In the genomic region with DNA sequence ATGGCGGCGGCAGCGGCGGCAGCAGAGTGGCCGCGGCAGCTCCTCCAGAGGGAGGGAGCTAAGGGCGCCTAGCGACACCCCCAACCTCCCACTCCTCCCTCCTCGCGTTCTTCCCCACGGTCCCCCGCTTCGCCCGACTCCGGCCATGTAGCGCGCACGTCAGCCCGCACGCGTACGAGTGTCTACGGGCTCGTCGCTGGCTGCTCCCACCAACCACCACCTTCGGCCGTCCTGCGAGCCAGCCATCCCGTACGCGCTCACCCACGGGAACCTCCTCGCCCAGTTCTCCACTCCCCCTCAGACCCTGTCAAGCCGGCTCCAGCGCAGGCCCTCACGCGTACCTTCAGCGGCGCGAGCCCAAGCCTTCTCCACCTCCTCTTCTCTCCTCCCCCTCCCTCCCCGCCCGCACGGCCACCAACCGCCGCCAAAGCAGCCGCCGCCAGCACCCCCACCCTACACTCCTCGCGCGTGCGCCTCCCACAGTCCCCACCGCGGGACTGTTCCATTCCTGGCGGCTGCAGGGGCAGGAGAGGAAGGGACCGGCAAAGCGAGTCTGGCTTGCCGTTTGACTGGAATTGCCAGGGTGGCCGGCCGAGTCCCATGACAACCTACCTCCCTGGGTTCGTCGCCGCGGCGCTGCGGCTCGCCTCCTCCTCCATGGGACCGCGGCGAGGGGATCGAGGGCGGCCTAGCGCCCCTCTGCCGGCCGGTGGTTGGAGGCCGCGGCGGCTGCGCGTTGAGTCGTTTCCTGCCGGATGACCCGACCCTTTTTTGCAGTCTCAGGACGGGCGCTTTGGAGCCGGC, we compare ENCODE assay signal across 1 cellular context.
TF ChIP-seq lines count a peak whose summit lies in the region.

A gene (plus strand): TSS at position 774 of the 804 bp plus-strand sequence. CDS start 20,689 bp downstream, outside the sequence.
A gene with protein sequence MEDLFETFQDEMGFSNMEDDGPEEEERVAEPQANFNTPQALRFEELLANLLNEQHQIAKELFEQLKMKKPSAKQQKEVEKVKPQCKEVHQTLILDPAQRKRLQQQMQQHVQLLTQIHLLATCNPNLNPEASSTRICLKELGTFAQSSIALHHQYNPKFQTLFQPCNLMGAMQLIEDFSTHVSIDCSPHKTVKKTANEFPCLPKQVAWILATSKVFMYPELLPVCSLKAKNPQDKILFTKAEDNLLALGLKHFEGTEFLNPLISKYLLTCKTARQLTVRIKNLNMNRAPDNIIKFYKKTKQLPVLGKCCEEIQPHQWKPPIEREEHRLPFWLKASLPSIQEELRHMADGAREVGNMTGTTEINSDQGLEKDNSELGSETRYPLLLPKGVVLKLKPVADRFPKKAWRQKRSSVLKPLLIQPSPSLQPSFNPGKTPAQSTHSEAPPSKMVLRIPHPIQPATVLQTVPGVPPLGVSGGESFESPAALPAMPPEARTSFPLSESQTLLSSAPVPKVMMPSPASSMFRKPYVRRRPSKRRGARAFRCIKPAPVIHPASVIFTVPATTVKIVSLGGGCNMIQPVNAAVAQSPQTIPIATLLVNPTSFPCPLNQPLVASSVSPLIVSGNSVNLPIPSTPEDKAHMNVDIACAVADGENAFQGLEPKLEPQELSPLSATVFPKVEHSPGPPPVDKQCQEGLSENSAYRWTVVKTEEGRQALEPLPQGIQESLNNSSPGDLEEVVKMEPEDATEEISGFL (minus strand): TSS at position 457 of the 804 bp plus-strand sequence. CDS start 8,338 bp downstream, outside the sequence.

TF ChIP-seq in HepG2, 621 proteins besides CTCF, POLR2A, EP300 and RAD21 (continued from another document and continues in another):
- TF ChIP-seq, protein P1, sequence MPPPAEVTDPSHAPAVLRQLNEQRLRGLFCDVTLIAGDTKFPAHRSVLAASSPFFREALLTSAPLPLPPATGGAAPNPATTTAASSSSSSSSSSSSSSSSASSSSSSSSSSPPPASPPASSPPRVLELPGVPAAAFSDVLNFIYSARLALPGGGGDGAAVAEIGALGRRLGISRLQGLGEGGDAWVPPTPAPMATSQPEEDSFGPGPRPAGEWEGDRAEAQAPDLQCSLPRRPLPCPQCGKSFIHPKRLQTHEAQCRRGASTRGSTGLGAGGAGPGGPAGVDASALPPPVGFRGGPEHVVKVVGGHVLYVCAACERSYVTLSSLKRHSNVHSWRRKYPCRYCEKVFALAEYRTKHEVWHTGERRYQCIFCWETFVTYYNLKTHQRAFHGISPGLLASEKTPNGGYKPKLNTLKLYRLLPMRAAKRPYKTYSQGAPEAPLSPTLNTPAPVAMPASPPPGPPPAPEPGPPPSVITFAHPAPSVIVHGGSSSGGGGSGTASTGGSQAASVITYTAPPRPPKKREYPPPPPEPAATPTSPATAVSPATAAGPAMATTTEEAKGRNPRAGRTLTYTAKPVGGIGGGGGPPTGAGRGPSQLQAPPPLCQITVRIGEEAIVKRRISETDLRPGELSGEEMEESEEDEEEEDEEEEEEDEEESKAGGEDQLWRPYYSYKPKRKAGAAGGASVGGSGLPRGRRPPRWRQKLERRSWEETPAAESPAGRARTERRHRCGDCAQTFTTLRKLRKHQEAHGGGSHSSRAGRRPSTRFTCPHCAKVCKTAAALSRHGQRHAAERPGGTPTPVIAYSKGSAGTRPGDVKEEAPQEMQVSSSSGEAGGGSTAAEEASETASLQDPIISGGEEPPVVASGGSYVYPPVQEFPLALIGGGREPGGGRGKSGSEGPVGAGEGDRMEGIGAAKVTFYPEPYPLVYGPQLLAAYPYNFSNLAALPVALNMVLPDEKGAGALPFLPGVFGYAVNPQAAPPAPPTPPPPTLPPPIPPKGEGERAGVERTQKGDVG (CRISPR knock-in tag; IDR thresholded peaks at IDR 0.05; ENCODE audit: borderline replicate concordance): 0 out of 2 replicates have a peak, but pooled peaks have one; percentile 48
- TF ChIP-seq MLLT10 (CRISPR knock-in tag; IDR thresholded peaks at IDR 0.05) (no peak), ZNF737 (CRISPR knock-in tag; IDR thresholded peaks at IDR 0.05; ENCODE audit: borderline replicate concordance) (peak; percentile 67; the same call in 1 of the 2 replicates), PHF20 (CRISPR knock-in tag; IDR thresholded peaks at IDR 0.05) (peak; percentile 73; the same call in 1 of the 2 replicates), NFYC (CRISPR knock-in tag; IDR thresholded peaks at IDR 0.05) (peak; percentile 12; the same call in 1 of the 2 replicates), SALL2 (CRISPR knock-in tag; IDR thresholded peaks at IDR 0.05) (0 out of 2 replicates have a peak, but pooled peaks have one; percentile 80), EHMT2 (IDR thresholded peaks at IDR 0.05; ENCODE audit: borderline replicate concordance, low read depth, low read length) (no peak), SNAI1 (CRISPR knock-in tag; IDR thresholded peaks at IDR 0.05; ENCODE audit: borderline replicate concordance) (0 out of 2 replicates have a peak, but pooled peaks have one; percentile 29), ZNF296 (CRISPR knock-in tag; conservative IDR thresholded peaks at IDR 0.05) (peak; percentile 81; the same call in 1 of the 2 replicates), MED13 (CRISPR knock-in tag; IDR thresholded peaks at IDR 0.05) (0 out of 2 replicates have a peak, but pooled peaks have one; percentile 12), NFE2L2 (IDR thresholded peaks at IDR 0.05; ENCODE audit: low read length) (no peak), BORCS8-MEF2B (CRISPR knock-in tag; IDR thresholded peaks at IDR 0.05) (peak; percentile 86), ZNF230 (CRISPR knock-in tag; IDR thresholded peaks at IDR 0.05) (no peak; the same call in 1 of the 2 replicates), RARG (CRISPR knock-in tag; IDR thresholded peaks at IDR 0.05; ENCODE audit: low read depth) (no peak), NR1H2 (CRISPR knock-in tag; IDR thresholded peaks at IDR 0.05; ENCODE audit: borderline replicate concordance, low read depth) (peak; percentile 44; the same call in 1 of the 2 replicates), SKI (IDR thresholded peaks at IDR 0.05; ENCODE audit: partially characterized antibody) (peak; percentile 45), ZMYM2 (CRISPR knock-in tag; IDR thresholded peaks at IDR 0.05) (peak; percentile 34; the same call in 1 of the 2 replicates), TMF1 (CRISPR knock-in tag; IDR thresholded peaks at IDR 0.05; ENCODE audit: low read depth) (peak; percentile 96), TARDBP (CRISPR knock-in tag; IDR thresholded peaks at IDR 0.05) (peak; percentile 86; the same call in 1 of the 2 replicates), ZNF30 (CRISPR knock-in tag; IDR thresholded peaks at IDR 0.05) (0 out of 2 replicates have a peak, but pooled peaks have one; percentile 6), HNRNPH1 (optimal IDR thresholded peaks at IDR 0.05; ENCODE audit: low read depth, low read length) (no peak), FOXO1 (CRISPR knock-in tag; IDR thresholded peaks at IDR 0.05) (no peak; the same call in none of the 2 replicates), ZNF674 (CRISPR knock-in tag; IDR thresholded peaks at IDR 0.05; ENCODE audit: low read depth) (no peak), FIP1L1 (IDR thresholded peaks at IDR 0.05; ENCODE audit: borderline replicate concordance, insufficient read depth, low read depth, low read length) (no peak), ZNF878 (CRISPR knock-in tag; IDR thresholded peaks at IDR 0.05) (no peak), ZNF780A (CRISPR knock-in tag; IDR thresholded peaks at IDR 0.05) (peak; percentile 85; the same call in 1 of the 2 replicates), ZNF652 (CRISPR knock-in tag; IDR thresholded peaks at IDR 0.05; ENCODE audit: borderline replicate concordance, low read depth) (no peak), ARHGAP35 (CRISPR knock-in tag; IDR thresholded peaks at IDR 0.05; ENCODE audit: borderline replicate concordance) (0 out of 2 replicates have a peak, but pooled peaks have one; percentile 11), ZNF33B (CRISPR knock-in tag; IDR thresholded peaks at IDR 0.05) (peak; percentile 44; the same call in 1 of the 2 replicates), KDM2A (CRISPR knock-in tag; IDR thresholded peaks at IDR 0.05; ENCODE audit: borderline replicate concordance, low read depth) (peak; percentile 66; the same call in 1 of the 2 replicates), NFATC3 (CRISPR knock-in tag; IDR thresholded peaks at IDR 0.05) (no peak)
- TF ChIP-seq, protein P2, sequence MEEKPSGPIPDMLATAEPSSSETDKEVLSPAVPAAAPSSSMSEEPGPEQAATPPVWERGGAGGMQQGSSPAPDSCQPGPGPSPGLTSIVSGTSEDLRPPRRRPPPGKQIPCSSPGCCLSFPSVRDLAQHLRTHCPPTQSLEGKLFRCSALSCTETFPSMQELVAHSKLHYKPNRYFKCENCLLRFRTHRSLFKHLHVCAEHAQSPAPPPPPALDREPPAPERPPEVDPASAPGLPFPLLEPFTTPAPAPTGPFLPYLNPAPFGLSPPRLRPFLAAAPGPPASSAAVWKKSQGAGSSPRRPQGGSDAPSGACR (CRISPR knock-in tag; IDR thresholded peaks at IDR 0.05): peak; percentile 93; the same call in 1 of the 2 replicates
- TF ChIP-seq, protein P3, sequence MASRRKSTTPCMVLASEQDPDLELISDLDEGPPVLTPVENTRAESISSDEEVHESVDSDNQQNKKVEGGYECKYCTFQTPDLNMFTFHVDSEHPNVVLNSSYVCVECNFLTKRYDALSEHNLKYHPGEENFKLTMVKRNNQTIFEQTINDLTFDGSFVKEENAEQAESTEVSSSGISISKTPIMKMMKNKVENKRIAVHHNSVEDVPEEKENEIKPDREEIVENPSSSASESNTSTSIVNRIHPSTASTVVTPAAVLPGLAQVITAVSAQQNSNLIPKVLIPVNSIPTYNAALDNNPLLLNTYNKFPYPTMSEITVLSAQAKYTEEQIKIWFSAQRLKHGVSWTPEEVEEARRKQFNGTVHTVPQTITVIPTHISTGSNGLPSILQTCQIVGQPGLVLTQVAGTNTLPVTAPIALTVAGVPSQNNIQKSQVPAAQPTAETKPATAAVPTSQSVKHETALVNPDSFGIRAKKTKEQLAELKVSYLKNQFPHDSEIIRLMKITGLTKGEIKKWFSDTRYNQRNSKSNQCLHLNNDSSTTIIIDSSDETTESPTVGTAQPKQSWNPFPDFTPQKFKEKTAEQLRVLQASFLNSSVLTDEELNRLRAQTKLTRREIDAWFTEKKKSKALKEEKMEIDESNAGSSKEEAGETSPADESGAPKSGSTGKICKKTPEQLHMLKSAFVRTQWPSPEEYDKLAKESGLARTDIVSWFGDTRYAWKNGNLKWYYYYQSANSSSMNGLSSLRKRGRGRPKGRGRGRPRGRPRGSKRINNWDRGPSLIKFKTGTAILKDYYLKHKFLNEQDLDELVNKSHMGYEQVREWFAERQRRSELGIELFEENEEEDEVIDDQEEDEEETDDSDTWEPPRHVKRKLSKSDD (CRISPR knock-in tag; IDR thresholded peaks at IDR 0.05; ENCODE audit: low read depth): peak; percentile 68; the same call in 1 of the 2 replicates
- TF ChIP-seq, protein P4, sequence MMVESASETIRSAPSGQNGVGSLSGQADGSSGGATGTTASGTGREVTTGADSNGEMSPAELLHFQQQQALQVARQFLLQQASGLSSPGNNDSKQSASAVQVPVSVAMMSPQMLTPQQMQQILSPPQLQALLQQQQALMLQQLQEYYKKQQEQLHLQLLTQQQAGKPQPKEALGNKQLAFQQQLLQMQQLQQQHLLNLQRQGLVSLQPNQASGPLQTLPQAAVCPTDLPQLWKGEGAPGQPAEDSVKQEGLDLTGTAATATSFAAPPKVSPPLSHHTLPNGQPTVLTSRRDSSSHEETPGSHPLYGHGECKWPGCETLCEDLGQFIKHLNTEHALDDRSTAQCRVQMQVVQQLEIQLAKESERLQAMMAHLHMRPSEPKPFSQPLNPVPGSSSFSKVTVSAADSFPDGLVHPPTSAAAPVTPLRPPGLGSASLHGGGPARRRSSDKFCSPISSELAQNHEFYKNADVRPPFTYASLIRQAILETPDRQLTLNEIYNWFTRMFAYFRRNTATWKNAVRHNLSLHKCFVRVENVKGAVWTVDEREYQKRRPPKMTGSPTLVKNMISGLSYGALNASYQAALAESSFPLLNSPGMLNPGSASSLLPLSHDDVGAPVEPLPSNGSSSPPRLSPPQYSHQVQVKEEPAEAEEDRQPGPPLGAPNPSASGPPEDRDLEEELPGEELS (CRISPR knock-in tag; IDR thresholded peaks at IDR 0.05): no peak
- TF ChIP-seq, protein P5, sequence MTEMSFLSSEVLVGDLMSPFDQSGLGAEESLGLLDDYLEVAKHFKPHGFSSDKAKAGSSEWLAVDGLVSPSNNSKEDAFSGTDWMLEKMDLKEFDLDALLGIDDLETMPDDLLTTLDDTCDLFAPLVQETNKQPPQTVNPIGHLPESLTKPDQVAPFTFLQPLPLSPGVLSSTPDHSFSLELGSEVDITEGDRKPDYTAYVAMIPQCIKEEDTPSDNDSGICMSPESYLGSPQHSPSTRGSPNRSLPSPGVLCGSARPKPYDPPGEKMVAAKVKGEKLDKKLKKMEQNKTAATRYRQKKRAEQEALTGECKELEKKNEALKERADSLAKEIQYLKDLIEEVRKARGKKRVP (CRISPR knock-in tag; IDR thresholded peaks at IDR 0.05): peak in 1 of 2 experiments; percentile 56; a peak in 1 of 4 replicates
- TF ChIP-seq, protein P6, sequence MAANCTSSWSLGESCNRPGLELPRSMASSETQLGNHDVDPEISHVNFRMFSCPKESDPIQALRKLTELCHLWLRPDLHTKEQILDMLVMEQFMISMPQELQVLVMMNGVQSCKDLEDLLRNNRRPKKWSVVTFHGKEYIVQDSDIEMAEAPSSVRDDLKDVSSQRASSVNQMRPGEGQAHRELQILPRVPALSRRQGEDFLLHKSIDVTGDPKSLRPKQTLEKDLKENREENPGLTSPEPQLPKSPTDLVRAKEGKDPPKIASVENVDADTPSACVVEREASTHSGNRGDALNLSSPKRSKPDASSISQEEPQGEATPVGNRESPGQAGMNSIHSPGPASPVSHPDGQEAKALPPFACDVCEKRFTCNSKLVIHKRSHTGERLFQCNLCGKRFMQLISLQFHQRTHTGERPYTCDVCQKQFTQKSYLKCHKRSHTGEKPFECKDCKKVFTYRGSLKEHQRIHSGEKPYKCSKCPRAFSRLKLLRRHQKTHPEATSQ (CRISPR knock-in tag; IDR thresholded peaks at IDR 0.05; ENCODE audit: borderline replicate concordance): 0 out of 2 replicates have a peak, but pooled peaks have one; percentile 73
- TF ChIP-seq, protein P7, sequence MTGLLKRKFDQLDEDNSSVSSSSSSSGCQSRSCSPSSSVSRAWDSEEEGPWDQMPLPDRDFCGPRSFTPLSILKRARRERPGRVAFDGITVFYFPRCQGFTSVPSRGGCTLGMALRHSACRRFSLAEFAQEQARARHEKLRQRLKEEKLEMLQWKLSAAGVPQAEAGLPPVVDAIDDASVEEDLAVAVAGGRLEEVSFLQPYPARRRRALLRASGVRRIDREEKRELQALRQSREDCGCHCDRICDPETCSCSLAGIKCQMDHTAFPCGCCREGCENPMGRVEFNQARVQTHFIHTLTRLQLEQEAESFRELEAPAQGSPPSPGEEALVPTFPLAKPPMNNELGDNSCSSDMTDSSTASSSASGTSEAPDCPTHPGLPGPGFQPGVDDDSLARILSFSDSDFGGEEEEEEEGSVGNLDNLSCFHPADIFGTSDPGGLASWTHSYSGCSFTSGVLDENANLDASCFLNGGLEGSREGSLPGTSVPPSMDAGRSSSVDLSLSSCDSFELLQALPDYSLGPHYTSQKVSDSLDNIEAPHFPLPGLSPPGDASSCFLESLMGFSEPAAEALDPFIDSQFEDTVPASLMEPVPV (CRISPR knock-in tag; IDR thresholded peaks at IDR 0.05): no peak; the same call in 1 of the 2 replicates
- TF ChIP-seq, protein P8, sequence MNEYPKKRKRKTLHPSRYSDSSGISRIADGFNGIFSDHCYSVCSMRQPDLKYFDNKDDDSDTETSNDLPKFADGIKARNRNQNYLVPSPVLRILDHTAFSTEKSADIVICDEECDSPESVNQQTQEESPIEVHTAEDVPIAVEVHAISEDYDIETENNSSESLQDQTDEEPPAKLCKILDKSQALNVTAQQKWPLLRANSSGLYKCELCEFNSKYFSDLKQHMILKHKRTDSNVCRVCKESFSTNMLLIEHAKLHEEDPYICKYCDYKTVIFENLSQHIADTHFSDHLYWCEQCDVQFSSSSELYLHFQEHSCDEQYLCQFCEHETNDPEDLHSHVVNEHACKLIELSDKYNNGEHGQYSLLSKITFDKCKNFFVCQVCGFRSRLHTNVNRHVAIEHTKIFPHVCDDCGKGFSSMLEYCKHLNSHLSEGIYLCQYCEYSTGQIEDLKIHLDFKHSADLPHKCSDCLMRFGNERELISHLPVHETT (CRISPR knock-in tag; conservative IDR thresholded peaks at IDR 0.05): no peak
